ENCODE assay signal across 7 cellular contexts in genomic region chr18:56575819-56576663, GRCh38.
A peak's percentile ranks its signal among the peaks of the same experiment; 100 is the strongest.
DNase-seq lines count a peak whose midpoint lies in the region; ATAC-seq, FAIRE-seq and TF ChIP-seq lines count a peak whose summit lies in the region.

No MANE protein-coding gene starts in this region.

- ATAC-seq in HG02973 (IDR thresholded peaks at IDR 0.05; ENCODE audit: unreplicated experiment) (peak; percentile 54), HepG2 (peak; percentile 87), HG03108 (IDR thresholded peaks at IDR 0.05; ENCODE audit: unreplicated experiment) (no peak)

- DNase-seq in GM10248 (ENCODE audit: extremely low spot score) (peak; percentile 48), NCI-H526 treated with DMSO at 0.1 percent for 48 hours (lab: John Stamatoyannopoulos, UW) (peak; percentile 60), cardiac fibroblast (ENCODE audit: low read depth in 2 of 2) (peak; percentile 78 to 82), HepG2 (ENCODE audit: low spot score) (peak; percentile 36), urothelium cell line (ENCODE audit: low spot score) (peak; percentile 24)

- WGBS in HepG2 (ENCODE audit: low lambda C conversion rate): 23% methylated on average over 8 of the region's 8 CpGs

- H3K27ac ChIP-seq in HepG2 (ENCODE audit: extremely low read length, insufficient read depth, low read length): no peak overlapping the region

- POLR2A ChIA-PET in GM10248 (lab: Yijun Ruan, JAX) (no interaction called here), HepG2 (lab: Yijun Ruan, JAX) (no interaction called here)

- peak; percentile 30 for FAIRE-seq in HepG2 (lab: Jason Lieb, UNC)
- no peak for FAIRE-seq in urothelium cell line (lab: Jason Lieb, UNC)

- no peak overlapping the region for H2AFZ ChIP-seq in HepG2 (ENCODE audit: low read length)

- H3K9ac ChIP-seq in HepG2 (ENCODE audit: insufficient read depth, low read depth, low read length): no peak overlapping the region

- no peak for TF ChIP-seq EP300 in HepG2 (IDR thresholded peaks at IDR 0.05; ENCODE audit: low read depth in 2 of 2, low read length in 2 of 2)
- no peak for TF ChIP-seq EP300 in HepG2 (CRISPR knock-in tag; IDR thresholded peaks at IDR 0.05; ENCODE audit: borderline replicate concordance)

- no peak overlapping the region for H3K4me2 ChIP-seq in HepG2 (ENCODE audit: low read depth, low read length)

- intact Hi-C loops in HepG2 (cut with micrococcal nuclease; ENCODE audit: unreplicated experiment): loop anchor here (1.0 kb wide), 2 partner anchors 1161 to 1342 kb away; no protein-coding TSS in a partner anchor

- H3K9me3 ChIP-seq in HepG2 (ENCODE audit: low read length): no peaks in the 10 kb centered on the region

- peak; percentile 35; the same call in 1 of the 2 replicates for TF ChIP-seq RAD21 in HepG2 (CRISPR knock-in tag; IDR thresholded peaks at IDR 0.05)

- no peaks in the 10 kb centered on the region for H3K36me3 ChIP-seq in HepG2 (replicated peaks in 1 of 2; ENCODE audit: control insufficient read depth in 1 of 2, insufficient read depth in 2 of 2, low read length in 2 of 2)

- CTCF ChIA-PET in GM10248 (lab: Yijun Ruan, JAX): interaction anchor here (0.8 to 3.1 kb wide), 21 partner anchors 9 to 1342 kb away, joined by 3 to 12 read pairs (median 3); no protein-coding TSS in a partner anchor
- CTCF ChIA-PET in HepG2 (lab: Yijun Ruan, JAX; ENCODE audit: low intra/inter-chr PET ratio, low total read pairs): interaction anchor here (0.8 to 2.6 kb wide), 3 partner anchors 1161 to 1342 kb away, joined by 3 to 32 read pairs (median 14); no protein-coding TSS in a partner anchor

- H3K4me1 ChIP-seq in HepG2 (ENCODE audit: insufficient read depth, low read length): peaks cover 6% of the 10 kb centered on the region

- in situ Hi-C loops in HepG2 (cut with HindIII; ENCODE audit: extremely low pct_ligation_motif_present, low pct_unique_long_range_greater_than_20kb): loop anchor here (5.0 to 10.0 kb wide), 2 partner anchors 1159 to 1341 kb away; no protein-coding TSS in a partner anchor

- no peak overlapping the region for H3K4me3 ChIP-seq in cardiac fibroblast (replicated peaks in 1 of 2; ENCODE audit: low read depth in 2 of 2, low read length in 2 of 2)
- H3K4me3 ChIP-seq in HepG2 (replicated peaks in 1 of 3; ENCODE audit: insufficient read depth in 1 of 3, low read depth in 2 of 3, low read length in 3 of 3): no peak overlapping the region

- no peaks in the 10 kb centered on the region for H3K79me2 ChIP-seq in HepG2 (ENCODE audit: insufficient read depth, low read length)

- H3K27me3 ChIP-seq in HepG2 (ENCODE audit: control insufficient read depth in 1 of 2, insufficient read depth in 2 of 2, low read length in 2 of 2): no peaks in the 10 kb centered on the region

- no peaks in the 10 kb centered on the region for H4K20me1 ChIP-seq in HepG2 (ENCODE audit: insufficient read depth, low read length)

- no TSS peak for BruUV-seq in HepG2 (replicated peaks; lab: Mats Ljungman, UMichigan)

- TF ChIP-seq CTCF in GM10248 (IDR thresholded peaks at IDR 0.05; ENCODE audit: control extremely low read depth, extremely low read depth, low read depth, missing control alignments): peak; percentile 32
- peak; percentile 52 for TF ChIP-seq CTCF in cardiac fibroblast (IDR thresholded peaks at IDR 0.05; ENCODE audit: low read depth, low read length)
- peak; percentile 65 for TF ChIP-seq CTCF in HepG2 (CRISPR knock-in tag; IDR thresholded peaks at IDR 0.05)

- TF ChIP-seq POLR2A in HepG2 (IDR thresholded peaks at IDR 0.05; ENCODE audit: insufficient read depth in 1 of 2, low read depth in 2 of 2, low read length in 2 of 2): no peak

TF ChIP-seq in HepG2, 621 proteins besides CTCF, POLR2A, EP300 and RAD21:
- no peak for TF ChIP-seq PBX2 (CRISPR knock-in tag; IDR thresholded peaks at IDR 0.05)
- no peak for TF ChIP-seq IRF1 (CRISPR knock-in tag; IDR thresholded peaks at IDR 0.05; ENCODE audit: low read depth)
- no peak for TF ChIP-seq ATF2 (CRISPR knock-in tag; IDR thresholded peaks at IDR 0.05)
- no peak for TF ChIP-seq TEAD2 (CRISPR knock-in tag; IDR thresholded peaks at IDR 0.05)
- TF ChIP-seq ZNF713 (CRISPR knock-in tag; IDR thresholded peaks at IDR 0.05): no peak
- peak; percentile 82 for TF ChIP-seq STAG1 (CRISPR knock-in tag; IDR thresholded peaks at IDR 0.05)
- no peak for TF ChIP-seq HOXA3 (CRISPR knock-in tag; IDR thresholded peaks at IDR 0.05)
- no peak for TF ChIP-seq ZNF274 (CRISPR knock-in tag; IDR thresholded peaks at IDR 0.05)
- TF ChIP-seq GATA4 (IDR thresholded peaks at IDR 0.05; ENCODE audit: borderline replicate concordance, low read depth): no peak
- peak; percentile 61 for TF ChIP-seq SMC3 (IDR thresholded peaks at IDR 0.05; ENCODE audit: low read length)
- no peak for TF ChIP-seq PHB2 (IDR thresholded peaks at IDR 0.05; ENCODE audit: partially characterized antibody)
- no peak for TF ChIP-seq SKI (IDR thresholded peaks at IDR 0.05; ENCODE audit: partially characterized antibody)

Comparison
In these comparisons a context has a peak if more than half of its experiments do, and no peak if none do; other contexts are left out.
1. DNase-seq: peak in every context shown above with its lines; median percentile 80 in cardiac fibroblast; 60 in NCI-H526 treated with DMSO at 0.1 percent for 48 hours; 48 in GM10248; 36 in HepG2; 24 in urothelium cell line.